12 cellular contexts compared by ENCODE assay signal in genomic region chr3:44272191-44272590, GRCh38. TPM values are rescaled to one million over a fixed set of nuclear protein-coding genes. Genes with fewer than 3 reads are reported as not detected.
"Had no signal": no experiment of that assay in that cellular context is flagged by ENCODE, and none has a peak within 500 bp of the region (broad histone marks: within the 10 kb centered on the region; RNA-seq: fewer than 3 reads in every experiment).

No MANE protein-coding gene starts in this region.

- H2AFZ ChIP-seq: GM23248, GM23338 had no signal

- FAIRE-seq: H1, H54 had no signal

- H3K4me2 ChIP-seq: GM23338 had no signal

- DNase-seq: GM23248, GOT3, H7, H9, HCEC 1CT, HFFc6 had no signal

- H3K9ac ChIP-seq: GM23248 had no signal

- H3K4me1 ChIP-seq: HAP-1 had no signal

- ATAC-seq: GM23338, HCT116 had no signal

- H3K4me3 ChIP-seq: GM23248, GM23338, HAP-1 had no signal

- H3K27ac ChIP-seq: GM23248 had no signal

- H3K36me3 ChIP-seq: HAP-1 had no signal

RNA-seq across cellular contexts. Expression of gene TOPAZ1, which starts 30.5 kb away (rescaled TPM):
- total RNA-seq: GM23248, GM23338, H1, H4, H7, H9, HFFc6 had no signal
- polyA plus RNA-seq: GM23248, GM23338, H1 had no signal
